Comparison of ENCODE assay signal across 20 cellular contexts in the genomic region with DNA sequence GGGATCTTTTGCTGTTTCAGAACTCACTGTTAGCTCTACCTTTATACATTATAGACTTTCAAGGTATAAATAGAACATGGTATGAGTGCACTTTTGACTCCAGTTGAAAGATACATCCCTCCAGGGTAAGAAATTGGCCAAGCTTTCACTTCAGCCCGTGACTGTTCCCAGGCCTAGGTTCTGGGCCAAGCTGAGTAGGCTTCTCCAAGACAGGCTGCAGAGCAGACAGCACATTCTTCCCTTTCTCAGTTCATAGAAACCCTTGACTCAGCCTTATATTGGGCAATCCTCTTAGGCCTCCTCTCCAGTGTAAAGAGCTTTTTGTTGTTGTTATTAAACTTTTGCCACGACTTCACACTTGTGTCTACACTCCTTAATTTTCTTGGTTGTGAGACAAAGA. TPM values are rescaled to one million over a fixed set of nuclear protein-coding genes. Genes with fewer than 3 reads are reported as not detected.
"Had no signal": no experiment of that assay in that cellular context is flagged by ENCODE, and none has a peak within 500 bp of the region (broad histone marks: within the 10 kb centered on the region; RNA-seq: fewer than 3 reads in every experiment).

No MANE protein-coding gene starts in this region.

- H3K4me3 ChIP-seq: esophagus muscularis mucosa, gastroesophageal sphincter, ovary, prostate gland, tibial artery had no signal

- DNase-seq: activated CD4-positive, alpha-beta T cell treated with anti-CD3 and anti-CD28 coated beads for 4 hours; activated CD4-positive, alpha-beta T cell treated with anti-CD3 and anti-CD28 coated beads, Interleukin-2, amount 50 U/mL, for 48 hours; activated CD4-positive, CD25-positive, alpha-beta regulatory T cell; activated effector memory CD4-positive, alpha-beta T cell treated with anti-CD3 and anti-CD28 coated beads, Interleukin-2, amount 50 U/mL, for 16 hours; activated naive CD4-positive, alpha-beta T cell treated with anti-CD3 and anti-CD28 coated beads, Interleukin-2, amount 10 ng/mL, durations not matched to agents 7 days and 5 days; activated T-cell treated with anti-CD3 and anti-CD28 coated beads, Interleukin-2, amount 50 U/mL, for 72 hours; central memory CD4-positive, alpha-beta T cell; dermis blood vessel endothelial cell; effector CD8-positive, alpha-beta T cell; head of caudate nucleus; ovary; stimulated activated CD4-positive, alpha-beta T cell treated with anti-CD3 and anti-CD28 coated beads, Interleukin-4, amount 100 ng/mL, for 4 hours; T-helper 17 cell; tibial artery had no signal

- H3K9me3 ChIP-seq: esophagus muscularis mucosa, gastroesophageal sphincter, neutrophil, ovary, prostate gland, tibial artery had no signal

- H3K36me3 ChIP-seq: esophagus muscularis mucosa, gastroesophageal sphincter, neutrophil, ovary, prostate gland, tibial artery had no signal

- H3K27ac ChIP-seq: esophagus muscularis mucosa, gastroesophageal sphincter, neutrophil, ovary, prostate gland, tibial artery had no signal

- H3K4me1 ChIP-seq: esophagus muscularis mucosa, gastroesophageal sphincter, prostate gland had no signal

- H3K27me3 ChIP-seq: esophagus muscularis mucosa, gastroesophageal sphincter, neutrophil, ovary, tibial artery had no signal

RNA-seq across cellular contexts. Expression of a gene that starts 29.5 kb away (rescaled TPM):
- total RNA-seq: dermis blood vessel endothelial cell, mononuclear cell, ovary, urinary bladder had no signal
- polyA plus RNA-seq: ovary had no signal
